ENCODE assay signal across 20 cellular contexts in the genomic region with DNA sequence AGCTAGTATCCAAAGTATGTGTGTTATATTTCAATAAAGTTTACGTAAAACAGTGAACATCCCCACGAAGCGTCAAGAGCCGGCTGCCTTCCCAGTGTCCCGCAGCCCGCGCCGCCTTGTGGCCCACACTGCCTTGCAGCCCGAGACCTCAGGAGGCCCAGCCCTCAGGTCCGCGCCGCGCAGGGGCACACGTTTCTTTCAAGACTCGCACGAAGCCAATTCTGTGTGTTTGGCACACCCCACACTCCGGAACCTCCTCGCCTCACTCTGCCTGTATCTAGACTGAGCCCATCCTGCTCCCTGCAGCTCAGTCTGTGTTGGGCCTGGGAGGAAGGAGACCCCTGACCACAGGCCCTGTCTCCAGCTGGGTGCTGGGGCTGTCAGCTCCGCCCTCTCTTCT.
"Had no signal": no experiment of that assay in that cellular context is flagged by ENCODE, and none has a peak within 500 bp of the region (broad histone marks: within the 10 kb centered on the region; RNA-seq: fewer than 3 reads in every experiment).

No MANE protein-coding gene starts in this region.

- H3K4me3 ChIP-seq: body of pancreas, coronary artery, skin epidermis, transverse colon had no signal

- H3K4me3 Mint-ChIP-seq: activated B cell treated with CpG ODN at 0.5 μM for 24 hours; T-helper 1 cell treated with Interleukin-12 subunit alpha and Interleukin-12 subunit beta and Interleukin-4 antibody, amounts not matched to agents 30 μg/mL and 1 μg/mL, for 36 hours had no signal

- H3K36me3 Mint-ChIP-seq: activated naive CD4-positive, alpha-beta T cell treated with anti-CD3 and anti-CD28 coated beads, Interleukin-2, amount 50 U/mL, for 72 hours; naive B cell had no signal

- H3K27me3 Mint-ChIP-seq: activated B cell treated with CpG ODN at 0.5 μM for 24 hours, naive B cell had no signal

- H3K9me3 ChIP-seq: body of pancreas, transverse colon had no signal

- ATAC-seq: activated naive CD4-positive, alpha-beta T cell treated with anti-CD3 and anti-CD28 coated beads, Interleukin-2, amount 50 U/mL, for 72 hours; body of pancreas; SK-N-SH treated with all-trans-retinoic acid at 6 μM for 48 hours; stimulated activated naive CD8-positive, alpha-beta T cell treated with anti-CD3 and anti-CD28 coated beads, Interleukin-15, Interleukin-2, amounts not matched to agents 100 U/mL and 50 U/mL, for 24 hours had no signal

- H3K27me3 ChIP-seq: body of pancreas, transverse colon had no signal

- H3K27ac ChIP-seq: body of pancreas, coronary artery, skin epidermis, transverse colon had no signal

- H3K27ac Mint-ChIP-seq: activated B cell treated with CpG ODN at 0.5 μM for 24 hours; T-helper 1 cell treated with Interleukin-12 subunit alpha and Interleukin-12 subunit beta and Interleukin-4 antibody, amounts not matched to agents 30 μg/mL and 1 μg/mL, for 36 hours had no signal

- DNase-seq: activated B cell treated with CpG ODN at 0.5 μM for 24 hours; activated T-cell treated with anti-CD3 and anti-CD28 coated beads for 4 hours; amniotic stem cell; body of pancreas; central memory CD4-positive, alpha-beta T cell; effector CD8-positive, alpha-beta T cell; foreskin fibroblast; hypothalamus; mammary epithelial cell; naive B cell; nucleus accumbens; stimulated activated CD4-positive, alpha-beta T cell treated with anti-CD3 and anti-CD28 coated beads, Interleukin-4, amount 100 ng/mL, for 4 hours; stimulated activated CD8-positive, alpha-beta memory T cell treated with anti-CD3 and anti-CD28 coated beads, Interleukin-4, amount 100 ng/mL, for 48 hours; stimulated activated naive CD8-positive, alpha-beta T cell treated with anti-CD3 and anti-CD28 coated beads, Interleukin-15, Interleukin-2, amounts not matched to agents 100 U/mL and 50 U/mL, for 24 hours; transverse colon had no signal

- H3K9me3 Mint-ChIP-seq: activated B cell treated with CpG ODN at 0.5 μM for 24 hours; activated naive CD4-positive, alpha-beta T cell treated with anti-CD3 and anti-CD28 coated beads, Interleukin-2, amount 50 U/mL, for 72 hours; naive B cell; T-helper 1 cell treated with Interleukin-12 subunit alpha and Interleukin-12 subunit beta and Interleukin-4 antibody, amounts not matched to agents 30 μg/mL and 1 μg/mL, for 36 hours had no signal
